ENCODE assay signal across 19 cellular contexts in genomic region chr11:68525930-68526329, GRCh38.
DNase-seq lines count a peak whose midpoint lies in the region; ATAC-seq and TF ChIP-seq lines count a peak whose summit lies in the region.
"Had no signal": no experiment of that assay in that cellular context is flagged by ENCODE, and none has a peak within 500 bp of the region (broad histone marks: within the 10 kb centered on the region; RNA-seq: fewer than 3 reads in every experiment).

No MANE protein-coding gene starts in this region.

- ATAC-seq in T-cell (replicated peaks in 1 of 4), result no peak
- ATAC-seq: activated CD4-positive, CD25-positive, alpha-beta regulatory T cell treated with anti-CD3 and anti-CD28 coated beads, Interleukin-2, amount 50 U/mL, for 24 hours; Panc1 had no signal

- no peak overlapping the region for H3K4me3 ChIP-seq in fibroblast of the aortic adventitia (ENCODE audit: low read depth, low read length)
- H3K4me3 ChIP-seq in rectal smooth muscle tissue (ENCODE audit: low read length), result no peak overlapping the region
- H3K4me3 ChIP-seq: vagina had no signal

- H3K4me1 Mint-ChIP-seq in T-cell, result peaks cover 95 to 97% (median 96%) of the 10 kb centered on the region in 3 donors

- peak overlapping the region; percentile 50 to 62 for H3K27ac Mint-ChIP-seq in T-cell
- H3K27ac Mint-ChIP-seq: activated naive CD8-positive, alpha-beta T cell treated with anti-CD3 and anti-CD28 coated beads, Interleukin-2, amount 10 ng/mL, durations not matched to agents 7 days and 5 days; progenitor cell of endocrine pancreas; T-helper 1 cell treated with Interleukin-12 subunit alpha and Interleukin-12 subunit beta and Interleukin-4 antibody, amounts not matched to agents 30 μg/mL and 1 μg/mL, for 36 hours had no signal

- POLR2A ChIA-PET in T-cell (lab: Charles Lee), result interaction anchor here in 1 of 2 donors (0.5 kb wide), 1 partner anchor 37 kb away, joined by 5 read pairs; no protein-coding TSS in a partner anchor

- peaks cover 80% of the 10 kb centered on the region for H3K36me3 Mint-ChIP-seq in T-cell

- CTCF ChIA-PET in T-cell (lab: Charles Lee), result no interaction called here

- no peaks in the 10 kb centered on the region for H3K27me3 ChIP-seq in rectal smooth muscle tissue (ENCODE audit: control insufficient read depth, insufficient read depth, low read length)
- H3K27me3 ChIP-seq: vagina had no signal

- H3K9me3 Mint-ChIP-seq in T-cell, result no peaks in the 10 kb centered on the region
- H3K9me3 Mint-ChIP-seq: activated naive CD8-positive, alpha-beta T cell treated with anti-CD3 and anti-CD28 coated beads, Interleukin-2, amount 10 ng/mL, durations not matched to agents 7 days and 5 days; T-helper 1 cell treated with Interleukin-12 subunit alpha and Interleukin-12 subunit beta and Interleukin-4 antibody, amounts not matched to agents 30 μg/mL and 1 μg/mL, for 36 hours had no signal

- no peak overlapping the region for H3K4me3 Mint-ChIP-seq in T-cell
- H3K4me3 Mint-ChIP-seq: activated naive CD8-positive, alpha-beta T cell treated with anti-CD3 and anti-CD28 coated beads, Interleukin-2, amount 10 ng/mL, durations not matched to agents 7 days and 5 days; CD14-positive monocyte; T-helper 1 cell treated with Interleukin-12 subunit alpha and Interleukin-12 subunit beta and Interleukin-4 antibody, amounts not matched to agents 30 μg/mL and 1 μg/mL, for 36 hours had no signal

- peak overlapping the region; percentile 3 for H3K27ac ChIP-seq in rectal smooth muscle tissue (ENCODE audit: low read depth, low read length)
- H3K27ac ChIP-seq: vagina had no signal

- peaks cover 11% of the 10 kb centered on the region for H3K36me3 ChIP-seq in rectal smooth muscle tissue (ENCODE audit: control insufficient read depth, insufficient read depth, low read length)

- H3K9ac ChIP-seq in rectal smooth muscle tissue (ENCODE audit: low read length), result no peak overlapping the region

- no peak for TF ChIP-seq CTCF in fibroblast of the aortic adventitia (IDR thresholded peaks at IDR 0.05; ENCODE audit: insufficient read depth, low read length)

- H3K27me3 Mint-ChIP-seq in T-cell, result no peaks in the 10 kb centered on the region
- H3K27me3 Mint-ChIP-seq: activated naive CD8-positive, alpha-beta T cell treated with anti-CD3 and anti-CD28 coated beads, Interleukin-2, amount 10 ng/mL, durations not matched to agents 7 days and 5 days; progenitor cell of endocrine pancreas had no signal

- DNase-seq in HK-2 (ENCODE audit: unreplicated experiment) (peak; percentile 8), T-cell (no peak), fibroblast of the aortic adventitia (ENCODE audit: low read depth) (peak; percentile 64), AG08395 (ENCODE audit: low spot score) (no peak), NCI-H2107 (lab: John Stamatoyannopoulos, UW) (no peak), NCI-H82 treated with DMSO at 0.1 percent for 48 hours (lab: John Stamatoyannopoulos, UW; ENCODE audit: unreplicated experiment) (no peak), NCI-H1092 treated with DMSO at 0.1 percent for 48 hours (lab: John Stamatoyannopoulos, UW) (no peak)
- DNase-seq: activated CD8-positive, alpha-beta memory T cell treated with anti-CD3 and anti-CD28 coated beads, Interleukin-2, amount 50 U/mL, for 48 hours; activated naive CD8-positive, alpha-beta T cell treated with anti-CD3 and anti-CD28 coated beads, Interleukin-2, amount 10 ng/mL, durations not matched to agents 7 days and 5 days; foreskin fibroblast; midbrain; NCI-H1417 had no signal

- peaks cover 9% of the 10 kb centered on the region for H3K4me1 ChIP-seq in rectal smooth muscle tissue (ENCODE audit: control insufficient read depth, insufficient read depth, low read length)

Comparison
In these comparisons a context has a peak if more than half of its experiments do, and no peak if none do; other contexts are left out.
1. DNase-seq: peak in HK-2 (single experiment) and fibroblast of the aortic adventitia (single experiment); none in T-cell (0 of 34), AG08395 (single experiment), NCI-H2107 (single experiment), NCI-H82 treated with DMSO at 0.1 percent for 48 hours (single experiment) and NCI-H1092 treated with DMSO at 0.1 percent for 48 hours (single experiment).